9 cellular contexts compared by ENCODE assay signal in the genomic region with DNA sequence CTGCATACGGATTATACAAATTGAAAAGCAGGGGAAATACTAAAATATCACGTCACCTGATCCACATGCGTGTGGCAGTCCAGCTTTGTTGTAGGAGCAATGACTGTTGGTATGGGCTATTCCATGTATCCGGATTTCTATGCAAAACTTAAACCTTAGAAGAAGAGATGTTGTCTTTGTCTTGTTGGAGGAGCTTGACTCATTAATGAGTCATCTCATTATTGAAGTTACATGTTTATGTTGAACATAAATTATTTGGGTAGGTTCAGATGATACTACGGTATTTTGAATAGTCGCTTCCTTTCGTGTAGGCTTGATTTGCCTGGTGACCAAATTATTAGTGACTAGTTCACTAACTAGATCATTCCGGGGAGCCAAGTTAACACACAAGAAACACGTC. TPM values are rescaled to one million over a fixed set of nuclear protein-coding genes. Genes with fewer than 3 reads are reported as not detected.
DNase-seq lines count a peak whose midpoint lies in the region; ATAC-seq, FAIRE-seq and TF ChIP-seq lines count a peak whose summit lies in the region.
"Had no signal": no experiment of that assay in that cellular context is flagged by ENCODE, and none has a peak within 500 bp of the region (broad histone marks: within the 10 kb centered on the region; RNA-seq: fewer than 3 reads in every experiment).

No MANE protein-coding gene starts in this region.

- no peak overlapping the region for H3K4me2 ChIP-seq in endothelial cell of umbilical vein (ENCODE audit: insufficient read depth, low read length)

- H3K36me3 Mint-ChIP-seq in activated T-cell treated with anti-CD3 and anti-CD28 coated beads, Interleukin-2, amount 50 U/mL, for 24 hours (ENCODE audit: low read depth), result peaks cover 41% of the 10 kb centered on the region
- H3K36me3 Mint-ChIP-seq in stimulated activated effector memory CD8-positive, alpha-beta T cell treated with anti-CD3 and anti-CD28 coated beads, Interleukin-12 subunit alpha, Interleukin-12 subunit beta, amount 100 ng/mL, for 72 hours, result peaks cover 31% of the 10 kb centered on the region

- H4K20me1 ChIP-seq in endothelial cell of umbilical vein (replicated peaks; ENCODE audit: control insufficient read depth, extremely low read depth, insufficient read depth, low read length), result no peaks in the 10 kb centered on the region

- CTCF ChIA-PET in endothelial cell of umbilical vein (lab: Charles Lee), result interaction anchor here (0.6 to 2.2 kb wide), 16 partner anchors 8 to 615 kb away, joined by 3 to 29 read pairs (median 4); a partner anchor contains a TSS

- no peak for ATAC-seq in stimulated activated effector memory CD8-positive, alpha-beta T cell treated with anti-CD3 and anti-CD28 coated beads, Interleukin-12 subunit alpha, Interleukin-12 subunit beta, amount 100 ng/mL, for 72 hours
- no peak for ATAC-seq in GM18909 (IDR thresholded peaks at IDR 0.05; ENCODE audit: poor library complexity, unreplicated experiment)

- H3K4me3 ChIP-seq in endothelial cell of umbilical vein (replicated peaks in 1 of 3; ENCODE audit: insufficient read depth in 1 of 3, low read depth in 1 of 3, low read length in 3 of 3), result no peak overlapping the region

- H3K4me1 ChIP-seq in endothelial cell of umbilical vein (ENCODE audit: control insufficient read depth, extremely low read depth, insufficient read depth, low read length), result peaks cover 7% of the 10 kb centered on the region

- peaks cover 14% of the 10 kb centered on the region for H3K27me3 Mint-ChIP-seq in activated T-cell treated with anti-CD3 and anti-CD28 coated beads, Interleukin-2, amount 50 U/mL, for 24 hours

- intact Hi-C loops in endothelial cell of umbilical vein (cut with micrococcal nuclease), result loop anchor here (1.0 to 10.0 kb wide), 5 partner anchors 26 to 372 kb away; a partner anchor contains a TSS

- dilution Hi-C loops in endothelial cell of umbilical vein (cut with MboI; ENCODE audit: extremely low pct_ligation_motif_present, low sequenced_read_pairs), result no loop called here

- in situ Hi-C loops in GM13976 (cut with MboI; ENCODE audit: low sequenced_read_pairs, unreplicated experiment), result no loop called here

- no peak overlapping the region for H2AFZ ChIP-seq in endothelial cell of umbilical vein (ENCODE audit: low read depth, low read length)

- no peak overlapping the region for H3K27ac Mint-ChIP-seq in activated T-cell treated with anti-CD3 and anti-CD28 coated beads, Interleukin-2, amount 50 U/mL, for 24 hours
- H3K27ac Mint-ChIP-seq in stimulated activated effector memory CD8-positive, alpha-beta T cell treated with anti-CD3 and anti-CD28 coated beads, Interleukin-12 subunit alpha, Interleukin-12 subunit beta, amount 100 ng/mL, for 72 hours, result peak overlapping the region; percentile 95

- peaks cover 18% of the 10 kb centered on the region for H3K79me2 ChIP-seq in endothelial cell of umbilical vein (ENCODE audit: control insufficient read depth, insufficient read depth, low read length)

- no peak overlapping the region for H3K9ac ChIP-seq in endothelial cell of umbilical vein (replicated peaks; ENCODE audit: extremely low read depth, insufficient read depth, low read length)

- TF ChIP-seq POLR2A in endothelial cell of umbilical vein (IDR thresholded peaks at IDR 0.05; ENCODE audit: low read depth, low read length), result no peak

- no peak overlapping the region for H3K27ac ChIP-seq in endothelial cell of umbilical vein (ENCODE audit: insufficient read depth, low read depth, low read length)

- H3K27me3 ChIP-seq in endothelial cell of umbilical vein (ENCODE audit: control insufficient read depth in 2 of 2, insufficient read depth in 2 of 2, low read length in 2 of 2), result peaks cover 2 to 14% of the 10 kb centered on the region in 2 experiments

- no peaks in the 10 kb centered on the region for H3K9me3 ChIP-seq in endothelial cell of umbilical vein (replicated peaks; ENCODE audit: control insufficient read depth, insufficient read depth, low read length)

- DNase-seq in activated T-cell treated with anti-CD3 and anti-CD28 coated beads, Interleukin-2, amount 50 U/mL, for 24 hours, result no peak
- DNase-seq in activated T-cell treated with anti-CD3 and anti-CD28 coated beads, Interleukin-2, amount 50 U/mL, for 1 hour, result no peak
- DNase-seq in RPMI7951 (ENCODE audit: low read depth) (peak; percentile 48), endothelial cell of umbilical vein (ENCODE audit: low read depth, low spot score) (peak; percentile 6), GM13976 (ENCODE audit: low spot score) (no peak), NCI-H446 treated with DMSO at 0.1 percent for 48 hours (lab: John Stamatoyannopoulos, UW) (no peak)
- DNase-seq in stimulated activated effector memory CD8-positive, alpha-beta T cell treated with anti-CD3 and anti-CD28 coated beads, Interleukin-12 subunit alpha, Interleukin-12 subunit beta, amount 100 ng/mL, for 72 hours (ENCODE audit: low spot score in 2 of 2), result no peak

- no TSS peak for BruUV-seq in endothelial cell of umbilical vein (replicated peaks; lab: Mats Ljungman, UMichigan)

- peak overlapping the region; percentile 94 for H3K4me3 Mint-ChIP-seq in activated T-cell treated with anti-CD3 and anti-CD28 coated beads, Interleukin-2, amount 50 U/mL, for 24 hours
- peak overlapping the region; percentile 93 for H3K4me3 Mint-ChIP-seq in stimulated activated effector memory CD8-positive, alpha-beta T cell treated with anti-CD3 and anti-CD28 coated beads, Interleukin-12 subunit alpha, Interleukin-12 subunit beta, amount 100 ng/mL, for 72 hours

- no peak for TF ChIP-seq CTCF in endothelial cell of umbilical vein (IDR thresholded peaks at IDR 0.05; ENCODE audit: extremely low read depth in 1 of 2, insufficient read depth in 1 of 2, low read depth in 1 of 2, low read length in 2 of 2)
- TF ChIP-seq CTCF in GM13976 (IDR thresholded peaks at IDR 0.05; ENCODE audit: borderline replicate concordance, control extremely low read depth, extremely low read depth, insufficient read depth, missing control alignments), result no peak

- POLR2A ChIA-PET in endothelial cell of umbilical vein (lab: Charles Lee), result no interaction called here

- peaks cover 0 to 3% of the 10 kb centered on the region in 2 experiments for H3K36me3 ChIP-seq in endothelial cell of umbilical vein (ENCODE audit: control insufficient read depth in 2 of 2, extremely low read depth in 1 of 2, insufficient read depth in 2 of 2, low read length in 2 of 2)

- H3K4me1 Mint-ChIP-seq in activated T-cell treated with anti-CD3 and anti-CD28 coated beads, Interleukin-2, amount 50 U/mL, for 24 hours (ENCODE audit: low read depth), result peaks cover 41% of the 10 kb centered on the region
- H3K4me1 Mint-ChIP-seq in stimulated activated effector memory CD8-positive, alpha-beta T cell treated with anti-CD3 and anti-CD28 coated beads, Interleukin-12 subunit alpha, Interleukin-12 subunit beta, amount 100 ng/mL, for 72 hours, result peaks cover 23% of the 10 kb centered on the region

- H3K9me1 ChIP-seq in endothelial cell of umbilical vein (replicated peaks; ENCODE audit: control insufficient read depth, extremely low read depth, insufficient read depth, low read length), result no peaks in the 10 kb centered on the region

- no peak for FAIRE-seq in endothelial cell of umbilical vein (lab: Jason Lieb, UNC)
- FAIRE-seq: frontal cortex had no signal

- H3K9me3 Mint-ChIP-seq in activated T-cell treated with anti-CD3 and anti-CD28 coated beads, Interleukin-2, amount 50 U/mL, for 24 hours, result no peaks in the 10 kb centered on the region
- H3K9me3 Mint-ChIP-seq in stimulated activated effector memory CD8-positive, alpha-beta T cell treated with anti-CD3 and anti-CD28 coated beads, Interleukin-12 subunit alpha, Interleukin-12 subunit beta, amount 100 ng/mL, for 72 hours, result no peaks in the 10 kb centered on the region

TF ChIP-seq in endothelial cell of umbilical vein, 7 proteins besides CTCF, POLR2A, EP300 and RAD21:
- no peak for TF ChIP-seq MYC (IDR thresholded peaks at IDR 0.05; ENCODE audit: low read depth, low read length)
- peak; percentile 30 for TF ChIP-seq JUN (IDR thresholded peaks at IDR 0.05; ENCODE audit: borderline replicate concordance, insufficient read depth, insufficient read length, low read depth)
- peak; percentile 34 for TF ChIP-seq FOS (IDR thresholded peaks at IDR 0.05; ENCODE audit: borderline replicate concordance, insufficient read depth, low read length)

RNA-seq across cellular contexts. Expression of a gene that starts 0.8 kb away (rescaled TPM):
- 30.9 and 31.7 TPM in 2 replicates for total RNA-seq in RPMI7951 (2014; rRNA removed; shearing (Covaris generic))
- total RNA-seq in endothelial cell of umbilical vein, result 22.1 and 24.2 TPM in 2 replicates
- polyA plus RNA-seq in endothelial cell of umbilical vein, result 8.0 and 9.5 TPM in 2 replicates
- 15.8 and 15.9 TPM in 2 replicates for polyA plus RNA-seq in endothelial cell of umbilical vein (2011; cell fraction: cytosol; rRNA removed)
- 15.8 and 20.1 TPM in 2 replicates for polyA plus RNA-seq in endothelial cell of umbilical vein (2011; cell fraction: nucleus; rRNA removed)
- 22.1 and 32.5 TPM in 2 replicates for polyA plus RNA-seq in endothelial cell of umbilical vein (2012)
- 11.0 and 15.8 TPM in 2 replicates for polyA minus RNA-seq in endothelial cell of umbilical vein
- 13.6 TPM for polyA minus RNA-seq in endothelial cell of umbilical vein (2011; cell fraction: cytosol; rRNA and poly(A)+ RNA removed)
- polyA minus RNA-seq in endothelial cell of umbilical vein (2011; cell fraction: nucleus; rRNA and poly(A)+ RNA removed), result 10.6 and 13.8 TPM in 2 replicates

RNA-seq across cellular contexts. Expression of a gene that starts 25.7 kb away (rescaled TPM):
- total RNA-seq in RPMI7951 (2014; rRNA removed; shearing (Covaris generic)), result not detected in 2 replicates
- not detected in 2 replicates for total RNA-seq in endothelial cell of umbilical vein
- polyA plus RNA-seq in endothelial cell of umbilical vein, result not detected in 2 replicates
- polyA plus RNA-seq in endothelial cell of umbilical vein (2011; cell fraction: cytosol; rRNA removed), result not detected in 2 replicates
- not detected in 2 replicates for polyA plus RNA-seq in endothelial cell of umbilical vein (2011; cell fraction: nucleus; rRNA removed)
- not detected in 2 replicates for polyA plus RNA-seq in endothelial cell of umbilical vein (2012)
- polyA minus RNA-seq in endothelial cell of umbilical vein, result not detected in 2 replicates
- polyA minus RNA-seq in endothelial cell of umbilical vein (2011; cell fraction: cytosol; rRNA and poly(A)+ RNA removed), result not detected
- not detected in 2 replicates for polyA minus RNA-seq in endothelial cell of umbilical vein (2011; cell fraction: nucleus; rRNA and poly(A)+ RNA removed)
- total RNA-seq: frontal cortex had no signal

Comparison
In these comparisons a context has a peak if more than half of its experiments do, and no peak if none do; other contexts are left out.
1. DNase-seq: peak in RPMI7951 (single experiment) and endothelial cell of umbilical vein (single experiment); none in activated T-cell treated with anti-CD3 and anti-CD28 coated beads, Interleukin-2, amount 50 U/mL, for 24 hours (single experiment), activated T-cell treated with anti-CD3 and anti-CD28 coated beads, Interleukin-2, amount 50 U/mL, for 1 hour (single experiment), stimulated activated effector memory CD8-positive, alpha-beta T cell treated with anti-CD3 and anti-CD28 coated beads, Interleukin-12 subunit alpha, Interleukin-12 subunit beta, amount 100 ng/mL, for 72 hours (0 of 2), GM13976 (single experiment) and NCI-H446 treated with DMSO at 0.1 percent for 48 hours (single experiment).